ENCODE assay signal across 18 cellular contexts in genomic region chr16:68774982-68775381, GRCh38. TPM values are rescaled to one million over a fixed set of nuclear protein-coding genes. Genes with fewer than 3 reads are reported as not detected.
"Had no signal": no experiment of that assay in that cellular context is flagged by ENCODE, and none has a peak within 500 bp of the region (broad histone marks: within the 10 kb centered on the region; RNA-seq: fewer than 3 reads in every experiment).

No MANE protein-coding gene starts in this region.

- H3K27ac ChIP-seq: esophagus squamous epithelium, gastroesophageal sphincter, left ventricle myocardium inferior, lower lobe of right lung, upper lobe of right lung, vagina had no signal

- H3K4me3 ChIP-seq: esophagus squamous epithelium, gastroesophageal sphincter, left ventricle myocardium inferior, lower lobe of right lung, smooth muscle cell, upper lobe of right lung, vagina had no signal

- H3K4me2 ChIP-seq: smooth muscle cell had no signal

- DNase-seq: effector memory CD8-positive, alpha-beta T cell; esophagus squamous epithelium; foreskin fibroblast; glutamatergic neuron; kidney; left cardiac atrium; left ventricle myocardium inferior; lower lobe of right lung; natural killer cell; right cardiac atrium; stimulated activated CD4-positive, alpha-beta T cell treated with anti-CD3 and anti-CD28 coated beads, Interleukin-2, amount 100 ng/mL, for 48 hours; stimulated activated naive CD4-positive, alpha-beta T cell treated with Interleukin-2 at 50 U/mL for 16 hours; upper lobe of right lung had no signal

- H3K27me3 ChIP-seq: esophagus squamous epithelium, gastroesophageal sphincter, upper lobe of right lung, vagina had no signal

- H3K9me3 ChIP-seq: esophagus squamous epithelium, gastroesophageal sphincter, left ventricle myocardium inferior, lower lobe of right lung, upper lobe of right lung, vagina had no signal

- H3K36me3 ChIP-seq: gastroesophageal sphincter, left ventricle myocardium inferior, lower lobe of right lung, upper lobe of right lung, vagina had no signal

- ATAC-seq: effector memory CD8-positive, alpha-beta T cell; gastroesophageal sphincter; left cardiac atrium; lower lobe of right lung; natural killer cell; right cardiac atrium; upper lobe of right lung had no signal

- H3K4me1 ChIP-seq: gastroesophageal sphincter, left ventricle myocardium inferior had no signal

RNA-seq across cellular contexts. Expression of gene CDH1, which starts 37.9 kb away (rescaled TPM):
- total RNA-seq: osteocyte, posterior vena cava, right cardiac atrium had no signal
